1 cellular context compared by ENCODE assay signal in the genomic region with DNA sequence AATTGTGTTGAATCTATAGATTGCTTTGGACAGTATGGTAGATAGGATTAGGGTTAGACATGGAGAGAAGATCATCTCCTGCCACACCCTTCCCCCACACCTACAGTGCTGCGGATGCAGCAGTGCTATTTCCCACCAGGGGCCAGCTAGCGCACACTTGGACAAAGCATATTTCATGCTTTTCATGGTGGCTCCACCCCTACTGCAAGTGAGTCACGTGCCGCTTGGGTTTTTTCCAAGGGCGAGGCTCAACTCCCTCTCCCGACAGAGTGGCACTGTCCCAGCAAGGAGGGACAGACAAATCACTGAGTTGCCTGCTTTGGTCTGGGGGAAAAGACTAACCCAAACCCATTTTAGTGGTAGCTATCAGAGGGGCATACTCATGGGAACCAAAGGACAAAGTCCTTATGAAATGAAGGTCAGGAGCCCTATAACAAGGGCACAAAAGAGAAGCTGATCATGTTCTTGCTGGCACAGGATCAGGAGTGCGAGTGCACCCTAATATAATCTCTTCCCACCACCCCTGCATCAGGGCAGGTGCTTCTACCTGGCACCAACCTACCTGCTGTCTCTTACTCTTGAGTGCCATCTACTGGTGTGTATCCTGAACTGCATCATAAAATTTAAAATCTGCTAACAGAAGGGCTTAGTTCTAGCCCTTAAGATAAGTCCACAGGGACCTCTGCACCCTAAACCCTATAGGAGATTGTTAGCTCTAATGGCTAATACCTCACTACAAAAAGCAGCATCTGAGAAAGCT.
TF ChIP-seq lines count a peak whose summit lies in the region.

No MANE protein-coding gene starts in this region.

TF ChIP-seq in GM23338, 12 proteins besides CTCF, POLR2A, EP300 and RAD21 (continued from another document):
- TF ChIP-seq, protein P1, sequence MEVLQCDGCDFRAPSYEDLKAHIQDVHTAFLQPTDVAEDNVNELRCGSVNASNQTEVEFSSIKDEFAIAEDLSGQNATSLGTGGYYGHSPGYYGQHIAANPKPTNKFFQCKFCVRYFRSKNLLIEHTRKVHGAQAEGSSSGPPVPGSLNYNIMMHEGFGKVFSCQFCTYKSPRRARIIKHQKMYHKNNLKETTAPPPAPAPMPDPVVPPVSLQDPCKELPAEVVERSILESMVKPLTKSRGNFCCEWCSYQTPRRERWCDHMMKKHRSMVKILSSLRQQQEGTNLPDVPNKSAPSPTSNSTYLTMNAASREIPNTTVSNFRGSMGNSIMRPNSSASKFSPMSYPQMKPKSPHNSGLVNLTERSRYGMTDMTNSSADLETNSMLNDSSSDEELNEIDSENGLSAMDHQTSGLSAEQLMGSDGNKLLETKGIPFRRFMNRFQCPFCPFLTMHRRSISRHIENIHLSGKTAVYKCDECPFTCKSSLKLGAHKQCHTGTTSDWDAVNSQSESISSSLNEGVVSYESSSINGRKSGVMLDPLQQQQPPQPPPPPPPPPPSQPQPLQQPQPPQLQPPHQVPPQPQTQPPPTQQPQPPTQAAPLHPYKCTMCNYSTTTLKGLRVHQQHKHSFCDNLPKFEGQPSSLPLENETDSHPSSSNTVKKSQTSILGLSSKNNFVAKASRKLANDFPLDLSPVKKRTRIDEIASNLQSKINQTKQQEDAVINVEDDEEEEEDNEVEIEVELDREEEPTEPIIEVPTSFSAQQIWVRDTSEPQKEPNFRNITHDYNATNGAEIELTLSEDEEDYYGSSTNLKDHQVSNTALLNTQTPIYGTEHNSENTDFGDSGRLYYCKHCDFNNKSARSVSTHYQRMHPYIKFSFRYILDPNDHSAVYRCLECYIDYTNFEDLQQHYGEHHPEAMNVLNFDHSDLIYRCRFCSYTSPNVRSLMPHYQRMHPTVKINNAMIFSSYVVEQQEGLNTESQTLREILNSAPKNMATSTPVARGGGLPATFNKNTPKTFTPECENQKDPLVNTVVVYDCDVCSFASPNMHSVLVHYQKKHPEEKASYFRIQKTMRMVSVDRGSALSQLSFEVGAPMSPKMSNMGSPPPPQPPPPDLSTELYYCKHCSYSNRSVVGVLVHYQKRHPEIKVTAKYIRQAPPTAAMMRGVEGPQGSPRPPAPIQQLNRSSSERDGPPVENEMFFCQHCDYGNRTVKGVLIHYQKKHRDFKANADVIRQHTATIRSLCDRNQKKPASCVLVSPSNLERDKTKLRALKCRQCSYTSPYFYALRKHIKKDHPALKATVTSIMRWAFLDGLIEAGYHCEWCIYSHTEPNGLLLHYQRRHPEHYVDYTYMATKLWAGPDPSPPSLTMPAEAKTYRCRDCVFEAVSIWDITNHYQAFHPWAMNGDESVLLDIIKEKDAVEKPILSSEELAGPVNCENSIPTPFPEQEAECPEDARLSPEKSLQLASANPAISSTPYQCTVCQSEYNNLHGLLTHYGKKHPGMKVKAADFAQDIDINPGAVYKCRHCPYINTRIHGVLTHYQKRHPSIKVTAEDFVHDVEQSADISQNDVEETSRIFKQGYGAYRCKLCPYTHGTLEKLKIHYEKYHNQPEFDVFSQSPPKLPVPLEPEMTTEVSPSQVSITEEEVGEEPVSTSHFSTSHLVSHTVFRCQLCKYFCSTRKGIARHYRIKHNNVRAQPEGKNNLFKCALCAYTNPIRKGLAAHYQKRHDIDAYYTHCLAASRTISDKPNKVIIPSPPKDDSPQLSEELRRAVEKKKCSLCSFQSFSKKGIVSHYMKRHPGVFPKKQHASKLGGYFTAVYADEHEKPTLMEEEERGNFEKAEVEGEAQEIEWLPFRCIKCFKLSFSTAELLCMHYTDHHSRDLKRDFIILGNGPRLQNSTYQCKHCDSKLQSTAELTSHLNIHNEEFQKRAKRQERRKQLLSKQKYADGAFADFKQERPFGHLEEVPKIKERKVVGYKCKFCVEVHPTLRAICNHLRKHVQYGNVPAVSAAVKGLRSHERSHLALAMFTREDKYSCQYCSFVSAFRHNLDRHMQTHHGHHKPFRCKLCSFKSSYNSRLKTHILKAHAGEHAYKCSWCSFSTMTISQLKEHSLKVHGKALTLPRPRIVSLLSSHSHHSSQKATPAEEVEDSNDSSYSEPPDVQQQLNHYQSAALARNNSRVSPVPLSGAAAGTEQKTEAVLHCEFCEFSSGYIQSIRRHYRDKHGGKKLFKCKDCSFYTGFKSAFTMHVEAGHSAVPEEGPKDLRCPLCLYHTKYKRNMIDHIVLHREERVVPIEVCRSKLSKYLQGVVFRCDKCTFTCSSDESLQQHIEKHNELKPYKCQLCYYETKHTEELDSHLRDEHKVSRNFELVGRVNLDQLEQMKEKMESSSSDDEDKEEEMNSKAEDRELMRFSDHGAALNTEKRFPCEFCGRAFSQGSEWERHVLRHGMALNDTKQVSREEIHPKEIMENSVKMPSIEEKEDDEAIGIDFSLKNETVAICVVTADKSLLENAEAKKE (CRISPR knock-in tag; IDR thresholded peaks at IDR 0.05) = no peak
